Comparison of ENCODE assay signal across 1 cellular context in the genomic region with DNA sequence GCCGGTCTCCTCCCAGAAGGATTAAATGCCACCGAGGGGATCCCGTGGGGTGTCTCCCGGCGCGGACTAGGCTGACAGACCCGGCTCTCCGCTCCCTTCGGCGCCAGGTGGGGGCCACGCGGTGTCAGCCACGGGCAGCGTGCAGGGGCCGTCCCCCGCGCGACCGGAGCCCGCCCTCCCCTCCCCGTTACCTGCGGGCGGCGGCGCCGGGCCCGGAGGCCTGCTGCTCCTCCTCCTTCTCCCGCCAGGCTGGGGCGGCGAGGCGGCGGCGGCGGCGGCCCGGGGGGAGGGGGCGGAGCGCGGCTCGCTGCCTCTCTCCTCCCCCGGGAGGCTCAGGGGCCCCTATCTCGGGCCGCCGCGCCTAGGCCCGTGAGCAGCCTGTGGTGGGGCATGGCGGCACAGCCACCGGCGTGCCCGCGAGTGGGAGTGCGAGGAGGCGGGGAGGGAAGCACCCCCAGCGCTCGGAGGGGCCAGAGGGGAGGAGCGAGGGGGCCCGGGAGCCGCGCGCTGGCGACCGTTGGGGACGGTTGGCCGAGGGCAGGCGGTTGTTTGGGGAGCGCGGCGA.
TF ChIP-seq lines count a peak whose summit lies in the region.

No MANE protein-coding gene starts in this region.

TF ChIP-seq in K562, 482 proteins besides CTCF, POLR2A, EP300 and RAD21 (continued from another document and continues in another):
- TF ChIP-seq, protein P1, sequence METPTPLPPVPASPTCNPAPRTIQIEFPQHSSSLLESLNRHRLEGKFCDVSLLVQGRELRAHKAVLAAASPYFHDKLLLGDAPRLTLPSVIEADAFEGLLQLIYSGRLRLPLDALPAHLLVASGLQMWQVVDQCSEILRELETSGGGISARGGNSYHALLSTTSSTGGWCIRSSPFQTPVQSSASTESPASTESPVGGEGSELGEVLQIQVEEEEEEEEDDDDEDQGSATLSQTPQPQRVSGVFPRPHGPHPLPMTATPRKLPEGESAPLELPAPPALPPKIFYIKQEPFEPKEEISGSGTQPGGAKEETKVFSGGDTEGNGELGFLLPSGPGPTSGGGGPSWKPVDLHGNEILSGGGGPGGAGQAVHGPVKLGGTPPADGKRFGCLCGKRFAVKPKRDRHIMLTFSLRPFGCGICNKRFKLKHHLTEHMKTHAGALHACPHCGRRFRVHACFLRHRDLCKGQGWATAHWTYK (CRISPR knock-in tag; IDR thresholded peaks at IDR 0.05): 0 out of 2 replicates have a peak, but pooled peaks have one; percentile 46
- TF ChIP-seq, protein P2, sequence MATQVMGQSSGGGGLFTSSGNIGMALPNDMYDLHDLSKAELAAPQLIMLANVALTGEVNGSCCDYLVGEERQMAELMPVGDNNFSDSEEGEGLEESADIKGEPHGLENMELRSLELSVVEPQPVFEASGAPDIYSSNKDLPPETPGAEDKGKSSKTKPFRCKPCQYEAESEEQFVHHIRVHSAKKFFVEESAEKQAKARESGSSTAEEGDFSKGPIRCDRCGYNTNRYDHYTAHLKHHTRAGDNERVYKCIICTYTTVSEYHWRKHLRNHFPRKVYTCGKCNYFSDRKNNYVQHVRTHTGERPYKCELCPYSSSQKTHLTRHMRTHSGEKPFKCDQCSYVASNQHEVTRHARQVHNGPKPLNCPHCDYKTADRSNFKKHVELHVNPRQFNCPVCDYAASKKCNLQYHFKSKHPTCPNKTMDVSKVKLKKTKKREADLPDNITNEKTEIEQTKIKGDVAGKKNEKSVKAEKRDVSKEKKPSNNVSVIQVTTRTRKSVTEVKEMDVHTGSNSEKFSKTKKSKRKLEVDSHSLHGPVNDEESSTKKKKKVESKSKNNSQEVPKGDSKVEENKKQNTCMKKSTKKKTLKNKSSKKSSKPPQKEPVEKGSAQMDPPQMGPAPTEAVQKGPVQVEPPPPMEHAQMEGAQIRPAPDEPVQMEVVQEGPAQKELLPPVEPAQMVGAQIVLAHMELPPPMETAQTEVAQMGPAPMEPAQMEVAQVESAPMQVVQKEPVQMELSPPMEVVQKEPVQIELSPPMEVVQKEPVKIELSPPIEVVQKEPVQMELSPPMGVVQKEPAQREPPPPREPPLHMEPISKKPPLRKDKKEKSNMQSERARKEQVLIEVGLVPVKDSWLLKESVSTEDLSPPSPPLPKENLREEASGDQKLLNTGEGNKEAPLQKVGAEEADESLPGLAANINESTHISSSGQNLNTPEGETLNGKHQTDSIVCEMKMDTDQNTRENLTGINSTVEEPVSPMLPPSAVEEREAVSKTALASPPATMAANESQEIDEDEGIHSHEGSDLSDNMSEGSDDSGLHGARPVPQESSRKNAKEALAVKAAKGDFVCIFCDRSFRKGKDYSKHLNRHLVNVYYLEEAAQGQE (CRISPR knock-in tag; IDR thresholded peaks at IDR 0.05; ENCODE audit: low read depth): no peak
- TF ChIP-seq RBM17 (IDR thresholded peaks at IDR 0.05; ENCODE audit: borderline replicate concordance, low read depth, low read length) (no peak), ZFP30 (CRISPR knock-in tag; IDR thresholded peaks at IDR 0.05; ENCODE audit: borderline replicate concordance) (no peak), HDAC3 (IDR thresholded peaks at IDR 0.05; ENCODE audit: borderline replicate concordance, partially characterized antibody) (no peak), KHSRP (IDR thresholded peaks at IDR 0.05) (no peak), HNRNPLL (IDR thresholded peaks at IDR 0.05; ENCODE audit: low read depth, low read length, poor library complexity, severe bottlenecking) (peak; percentile 36), TRIM28 (IDR thresholded peaks at IDR 0.05) (no peak), YY1 (IDR thresholded peaks at IDR 0.05; ENCODE audit: borderline replicate concordance in 1 of 3, control insufficient read depth in 1 of 3, extremely low read depth in 1 of 3, insufficient read depth in 3 of 3, insufficient read length in 1 of 3, insufficient replicate concordance in 2 of 3, low read depth in 1 of 3, low read length in 2 of 3) (peak in 1 of 3 experiments; percentile 60), EZH2 (IDR thresholded peaks at IDR 0.05; ENCODE audit: borderline replicate concordance, low read depth, low read length) (no peak), HNRNPK (IDR thresholded peaks at IDR 0.05; ENCODE audit: low read depth, low read length, poor library complexity, severe bottlenecking) (peak; percentile 84), ZNF3 (CRISPR knock-in tag; IDR thresholded peaks at IDR 0.05) (no peak), ADNP (tag; IDR thresholded peaks at IDR 0.05) (no peak), MCM2 (IDR thresholded peaks at IDR 0.05; ENCODE audit: low read depth) (no peak), FOXP1 (CRISPR knock-in tag; IDR thresholded peaks at IDR 0.05) (0 out of 2 replicates have a peak, but pooled peaks have one; percentile 19), RHOXF2B (CRISPR knock-in tag; conservative IDR thresholded peaks at IDR 0.05) (no peak), ZNF77 (CRISPR knock-in tag; IDR thresholded peaks at IDR 0.05) (no peak), FOS (IDR thresholded peaks at IDR 0.05; ENCODE audit: extremely low read depth, insufficient read length) (no peak), SIRT6 (IDR thresholded peaks at IDR 0.05; ENCODE audit: low read depth, low read length) (no peak), TAF15 (IDR thresholded peaks at IDR 0.05; ENCODE audit: low read depth, low read length) (no peak), FOXA1 (IDR thresholded peaks at IDR 0.05; ENCODE audit: borderline replicate concordance) (no peak), NFRKB (IDR thresholded peaks at IDR 0.05; ENCODE audit: low read depth) (no peak), RBM25 (IDR thresholded peaks at IDR 0.05; ENCODE audit: low read depth, low read length, severe bottlenecking) (peak; percentile 55)
- TF ChIP-seq, protein P3, sequence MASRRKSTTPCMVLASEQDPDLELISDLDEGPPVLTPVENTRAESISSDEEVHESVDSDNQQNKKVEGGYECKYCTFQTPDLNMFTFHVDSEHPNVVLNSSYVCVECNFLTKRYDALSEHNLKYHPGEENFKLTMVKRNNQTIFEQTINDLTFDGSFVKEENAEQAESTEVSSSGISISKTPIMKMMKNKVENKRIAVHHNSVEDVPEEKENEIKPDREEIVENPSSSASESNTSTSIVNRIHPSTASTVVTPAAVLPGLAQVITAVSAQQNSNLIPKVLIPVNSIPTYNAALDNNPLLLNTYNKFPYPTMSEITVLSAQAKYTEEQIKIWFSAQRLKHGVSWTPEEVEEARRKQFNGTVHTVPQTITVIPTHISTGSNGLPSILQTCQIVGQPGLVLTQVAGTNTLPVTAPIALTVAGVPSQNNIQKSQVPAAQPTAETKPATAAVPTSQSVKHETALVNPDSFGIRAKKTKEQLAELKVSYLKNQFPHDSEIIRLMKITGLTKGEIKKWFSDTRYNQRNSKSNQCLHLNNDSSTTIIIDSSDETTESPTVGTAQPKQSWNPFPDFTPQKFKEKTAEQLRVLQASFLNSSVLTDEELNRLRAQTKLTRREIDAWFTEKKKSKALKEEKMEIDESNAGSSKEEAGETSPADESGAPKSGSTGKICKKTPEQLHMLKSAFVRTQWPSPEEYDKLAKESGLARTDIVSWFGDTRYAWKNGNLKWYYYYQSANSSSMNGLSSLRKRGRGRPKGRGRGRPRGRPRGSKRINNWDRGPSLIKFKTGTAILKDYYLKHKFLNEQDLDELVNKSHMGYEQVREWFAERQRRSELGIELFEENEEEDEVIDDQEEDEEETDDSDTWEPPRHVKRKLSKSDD (conservative IDR thresholded peaks at IDR 0.05; ENCODE audit: low read length): no peak
- TF ChIP-seq, protein P4, sequence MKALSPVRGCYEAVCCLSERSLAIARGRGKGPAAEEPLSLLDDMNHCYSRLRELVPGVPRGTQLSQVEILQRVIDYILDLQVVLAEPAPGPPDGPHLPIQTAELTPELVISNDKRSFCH (CRISPR knock-in tag; IDR thresholded peaks at IDR 0.05): no peak
- TF ChIP-seq, protein P4 (tag; IDR thresholded peaks at IDR 0.05): no peak
- TF ChIP-seq, protein P5, sequence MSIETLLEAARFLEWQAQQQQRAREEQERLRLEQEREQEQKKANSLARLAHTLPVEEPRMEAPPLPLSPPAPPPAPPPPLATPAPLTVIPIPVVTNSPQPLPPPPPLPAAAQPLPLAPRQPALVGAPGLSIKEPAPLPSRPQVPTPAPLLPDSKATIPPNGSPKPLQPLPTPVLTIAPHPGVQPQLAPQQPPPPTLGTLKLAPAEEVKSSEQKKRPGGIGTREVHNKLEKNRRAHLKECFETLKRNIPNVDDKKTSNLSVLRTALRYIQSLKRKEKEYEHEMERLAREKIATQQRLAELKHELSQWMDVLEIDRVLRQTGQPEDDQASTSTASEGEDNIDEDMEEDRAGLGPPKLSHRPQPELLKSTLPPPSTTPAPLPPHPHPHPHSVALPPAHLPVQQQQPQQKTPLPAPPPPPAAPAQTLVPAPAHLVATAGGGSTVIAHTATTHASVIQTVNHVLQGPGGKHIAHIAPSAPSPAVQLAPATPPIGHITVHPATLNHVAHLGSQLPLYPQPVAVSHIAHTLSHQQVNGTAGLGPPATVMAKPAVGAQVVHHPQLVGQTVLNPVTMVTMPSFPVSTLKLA (conservative IDR thresholded peaks at IDR 0.05): peak; percentile 50 to 73
- TF ChIP-seq, protein P6, sequence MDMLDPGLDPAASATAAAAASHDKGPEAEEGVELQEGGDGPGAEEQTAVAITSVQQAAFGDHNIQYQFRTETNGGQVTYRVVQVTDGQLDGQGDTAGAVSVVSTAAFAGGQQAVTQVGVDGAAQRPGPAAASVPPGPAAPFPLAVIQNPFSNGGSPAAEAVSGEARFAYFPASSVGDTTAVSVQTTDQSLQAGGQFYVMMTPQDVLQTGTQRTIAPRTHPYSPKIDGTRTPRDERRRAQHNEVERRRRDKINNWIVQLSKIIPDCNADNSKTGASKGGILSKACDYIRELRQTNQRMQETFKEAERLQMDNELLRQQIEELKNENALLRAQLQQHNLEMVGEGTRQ (CRISPR knock-in tag; IDR thresholded peaks at IDR 0.05): no peak
- TF ChIP-seq, protein P7, sequence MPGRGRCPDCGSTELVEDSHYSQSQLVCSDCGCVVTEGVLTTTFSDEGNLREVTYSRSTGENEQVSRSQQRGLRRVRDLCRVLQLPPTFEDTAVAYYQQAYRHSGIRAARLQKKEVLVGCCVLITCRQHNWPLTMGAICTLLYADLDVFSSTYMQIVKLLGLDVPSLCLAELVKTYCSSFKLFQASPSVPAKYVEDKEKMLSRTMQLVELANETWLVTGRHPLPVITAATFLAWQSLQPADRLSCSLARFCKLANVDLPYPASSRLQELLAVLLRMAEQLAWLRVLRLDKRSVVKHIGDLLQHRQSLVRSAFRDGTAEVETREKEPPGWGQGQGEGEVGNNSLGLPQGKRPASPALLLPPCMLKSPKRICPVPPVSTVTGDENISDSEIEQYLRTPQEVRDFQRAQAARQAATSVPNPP (IDR thresholded peaks at IDR 0.05; ENCODE audit: borderline replicate concordance, insufficient read depth, insufficient read length): no peak
- TF ChIP-seq, protein P8, sequence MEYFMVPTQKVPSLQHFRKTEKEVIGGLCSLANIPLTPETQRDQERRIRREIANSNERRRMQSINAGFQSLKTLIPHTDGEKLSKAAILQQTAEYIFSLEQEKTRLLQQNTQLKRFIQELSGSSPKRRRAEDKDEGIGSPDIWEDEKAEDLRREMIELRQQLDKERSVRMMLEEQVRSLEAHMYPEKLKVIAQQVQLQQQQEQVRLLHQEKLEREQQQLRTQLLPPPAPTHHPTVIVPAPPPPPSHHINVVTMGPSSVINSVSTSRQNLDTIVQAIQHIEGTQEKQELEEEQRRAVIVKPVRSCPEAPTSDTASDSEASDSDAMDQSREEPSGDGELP (CRISPR knock-in tag; IDR thresholded peaks at IDR 0.05; ENCODE audit: borderline replicate concordance): peak; percentile 27; the same call in 1 of the 2 replicates
- TF ChIP-seq, protein P9, sequence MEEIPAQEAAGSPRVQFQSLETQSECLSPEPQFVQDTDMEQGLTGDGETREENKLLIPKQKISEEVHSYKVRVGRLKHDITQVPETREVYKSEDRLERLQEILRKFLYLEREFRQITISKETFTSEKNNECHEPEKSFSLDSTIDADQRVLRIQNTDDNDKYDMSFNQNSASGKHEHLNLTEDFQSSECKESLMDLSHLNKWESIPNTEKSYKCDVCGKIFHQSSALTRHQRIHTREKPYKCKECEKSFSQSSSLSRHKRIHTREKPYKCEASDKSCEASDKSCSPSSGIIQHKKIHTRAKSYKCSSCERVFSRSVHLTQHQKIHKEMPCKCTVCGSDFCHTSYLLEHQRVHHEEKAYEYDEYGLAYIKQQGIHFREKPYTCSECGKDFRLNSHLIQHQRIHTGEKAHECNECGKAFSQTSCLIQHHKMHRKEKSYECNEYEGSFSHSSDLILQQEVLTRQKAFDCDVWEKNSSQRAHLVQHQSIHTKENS (CRISPR knock-in tag; IDR thresholded peaks at IDR 0.05): no peak
- TF ChIP-seq, protein P10, sequence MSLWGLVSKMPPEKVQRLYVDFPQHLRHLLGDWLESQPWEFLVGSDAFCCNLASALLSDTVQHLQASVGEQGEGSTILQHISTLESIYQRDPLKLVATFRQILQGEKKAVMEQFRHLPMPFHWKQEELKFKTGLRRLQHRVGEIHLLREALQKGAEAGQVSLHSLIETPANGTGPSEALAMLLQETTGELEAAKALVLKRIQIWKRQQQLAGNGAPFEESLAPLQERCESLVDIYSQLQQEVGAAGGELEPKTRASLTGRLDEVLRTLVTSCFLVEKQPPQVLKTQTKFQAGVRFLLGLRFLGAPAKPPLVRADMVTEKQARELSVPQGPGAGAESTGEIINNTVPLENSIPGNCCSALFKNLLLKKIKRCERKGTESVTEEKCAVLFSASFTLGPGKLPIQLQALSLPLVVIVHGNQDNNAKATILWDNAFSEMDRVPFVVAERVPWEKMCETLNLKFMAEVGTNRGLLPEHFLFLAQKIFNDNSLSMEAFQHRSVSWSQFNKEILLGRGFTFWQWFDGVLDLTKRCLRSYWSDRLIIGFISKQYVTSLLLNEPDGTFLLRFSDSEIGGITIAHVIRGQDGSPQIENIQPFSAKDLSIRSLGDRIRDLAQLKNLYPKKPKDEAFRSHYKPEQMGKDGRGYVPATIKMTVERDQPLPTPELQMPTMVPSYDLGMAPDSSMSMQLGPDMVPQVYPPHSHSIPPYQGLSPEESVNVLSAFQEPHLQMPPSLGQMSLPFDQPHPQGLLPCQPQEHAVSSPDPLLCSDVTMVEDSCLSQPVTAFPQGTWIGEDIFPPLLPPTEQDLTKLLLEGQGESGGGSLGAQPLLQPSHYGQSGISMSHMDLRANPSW (CRISPR knock-in tag; IDR thresholded peaks at IDR 0.05): no peak
- TF ChIP-seq, protein P11, sequence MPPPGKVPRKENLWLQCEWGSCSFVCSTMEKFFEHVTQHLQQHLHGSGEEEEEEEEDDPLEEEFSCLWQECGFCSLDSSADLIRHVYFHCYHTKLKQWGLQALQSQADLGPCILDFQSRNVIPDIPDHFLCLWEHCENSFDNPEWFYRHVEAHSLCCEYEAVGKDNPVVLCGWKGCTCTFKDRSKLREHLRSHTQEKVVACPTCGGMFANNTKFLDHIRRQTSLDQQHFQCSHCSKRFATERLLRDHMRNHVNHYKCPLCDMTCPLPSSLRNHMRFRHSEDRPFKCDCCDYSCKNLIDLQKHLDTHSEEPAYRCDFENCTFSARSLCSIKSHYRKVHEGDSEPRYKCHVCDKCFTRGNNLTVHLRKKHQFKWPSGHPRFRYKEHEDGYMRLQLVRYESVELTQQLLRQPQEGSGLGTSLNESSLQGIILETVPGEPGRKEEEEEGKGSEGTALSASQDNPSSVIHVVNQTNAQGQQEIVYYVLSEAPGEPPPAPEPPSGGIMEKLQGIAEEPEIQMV (tag; conservative IDR thresholded peaks at IDR 0.05; ENCODE audit: low read depth): no peak
- TF ChIP-seq, protein P12, sequence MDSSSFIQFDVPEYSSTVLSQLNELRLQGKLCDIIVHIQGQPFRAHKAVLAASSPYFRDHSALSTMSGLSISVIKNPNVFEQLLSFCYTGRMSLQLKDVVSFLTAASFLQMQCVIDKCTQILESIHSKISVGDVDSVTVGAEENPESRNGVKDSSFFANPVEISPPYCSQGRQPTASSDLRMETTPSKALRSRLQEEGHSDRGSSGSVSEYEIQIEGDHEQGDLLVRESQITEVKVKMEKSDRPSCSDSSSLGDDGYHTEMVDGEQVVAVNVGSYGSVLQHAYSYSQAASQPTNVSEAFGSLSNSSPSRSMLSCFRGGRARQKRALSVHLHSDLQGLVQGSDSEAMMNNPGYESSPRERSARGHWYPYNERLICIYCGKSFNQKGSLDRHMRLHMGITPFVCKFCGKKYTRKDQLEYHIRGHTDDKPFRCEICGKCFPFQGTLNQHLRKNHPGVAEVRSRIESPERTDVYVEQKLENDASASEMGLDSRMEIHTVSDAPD (CRISPR knock-in tag; IDR thresholded peaks at IDR 0.05): no peak
